17 cellular contexts compared by ENCODE assay signal in genomic region chr5:1086137-1086536, GRCh38. TPM values are rescaled to one million over a fixed set of nuclear protein-coding genes. Genes with fewer than 3 reads are reported as not detected.
DNase-seq lines count a peak whose midpoint lies in the region; ATAC-seq and TF ChIP-seq lines count a peak whose summit lies in the region.
"Had no signal": no experiment of that assay in that cellular context is flagged by ENCODE, and none has a peak within 500 bp of the region (broad histone marks: within the 10 kb centered on the region; RNA-seq: fewer than 3 reads in every experiment).

No MANE protein-coding gene starts in this region.

- H3K4me3 ChIP-seq in HEK293 (ENCODE audit: low read depth, low read length) (no peak overlapping the region), neuronal stem cell (ENCODE audit: low read length in 2 of 2) (no peak overlapping the region)
- H3K4me3 ChIP-seq: BLaER1 treated with 17β-estradiol and CSF1 and Interleukin-3, amounts not matched to agents 10 nM and 100 nM had no signal

- H2AFZ ChIP-seq in neuronal stem cell (ENCODE audit: low read length) = no peak overlapping the region

- CTCF ChIA-PET in activated naive CD4-positive, alpha-beta T cell treated with anti-CD3 and anti-CD28 coated beads, Interleukin-2, amount 10 ng/mL, durations not matched to agents 7 days and 5 days (lab: Charles Lee) = no interaction called here
- CTCF ChIA-PET in HEK293 (lab: Yijun Ruan, JAX) = no interaction called here
- CTCF ChIA-PET in activated B cell treated with CpG ODN at 0.5 μM for 24 hours (lab: Charles Lee) = interaction anchor here (1.1 kb wide), 1 partner anchor 559 kb away, joined by 3 read pairs; no protein-coding TSS in a partner anchor

- peak overlapping the region; percentile 8 for H3K14ac ChIP-seq in neuronal stem cell (ENCODE audit: low read length)

- TF ChIP-seq CTCF in HEK293 (tag by site-specific recombination; IDR thresholded peaks at IDR 0.05) (no peak), activated B cell treated with CpG ODN at 0.5 μM for 24 hours (IDR thresholded peaks at IDR 0.05) (no peak)

- H3K9me3 Mint-ChIP-seq in activated naive CD4-positive, alpha-beta T cell treated with anti-CD3 and anti-CD28 coated beads, Interleukin-2, amount 10 ng/mL, durations not matched to agents 7 days and 5 days = peaks cover 2% of the 10 kb centered on the region
- no peaks in the 10 kb centered on the region for H3K9me3 Mint-ChIP-seq in activated B cell treated with CpG ODN at 0.5 μM for 24 hours
- H3K9me3 Mint-ChIP-seq: CD8-positive, alpha-beta T cell; H9; IgD-negative memory B cell had no signal

- H2AK5ac ChIP-seq in neuronal stem cell (ENCODE audit: low read depth, low read length) = no peak overlapping the region

- peaks cover 37% of the 10 kb centered on the region for H3K36me3 Mint-ChIP-seq in activated naive CD4-positive, alpha-beta T cell treated with anti-CD3 and anti-CD28 coated beads, Interleukin-2, amount 10 ng/mL, durations not matched to agents 7 days and 5 days
- peaks cover 30% of the 10 kb centered on the region for H3K36me3 Mint-ChIP-seq in activated B cell treated with CpG ODN at 0.5 μM for 24 hours (ENCODE audit: low read depth)
- H3K36me3 Mint-ChIP-seq: IgD-negative memory B cell had no signal

- H3K9me3 ChIP-seq in HEK293 (ENCODE audit: control insufficient read depth, insufficient read depth, low read depth, low read length) = no peaks in the 10 kb centered on the region
- H3K9me3 ChIP-seq in neuronal stem cell (replicated peaks in 1 of 2; ENCODE audit: control insufficient read depth in 2 of 2, insufficient read depth in 1 of 2, low read depth in 1 of 2, low read length in 2 of 2) = no peaks in the 10 kb centered on the region
- H3K9me3 ChIP-seq: BLaER1 treated with 17β-estradiol and CSF1 and Interleukin-3, amounts not matched to agents 10 nM and 100 nM had no signal

- peaks cover 14% of the 10 kb centered on the region for H3K79me1 ChIP-seq in neuronal stem cell (ENCODE audit: low read depth, low read length)

- H4K8ac ChIP-seq in neuronal stem cell (ENCODE audit: low read depth, low read length) = no peak overlapping the region

- no peak overlapping the region for H3K4me3 Mint-ChIP-seq in activated naive CD4-positive, alpha-beta T cell treated with anti-CD3 and anti-CD28 coated beads, Interleukin-2, amount 10 ng/mL, durations not matched to agents 7 days and 5 days
- no peak overlapping the region for H3K4me3 Mint-ChIP-seq in activated B cell treated with CpG ODN at 0.5 μM for 24 hours
- H3K4me3 Mint-ChIP-seq: B cell; CD8-positive, alpha-beta T cell; H9; IgD-negative memory B cell had no signal

- no peaks in the 10 kb centered on the region for H3K4me1 Mint-ChIP-seq in activated naive CD4-positive, alpha-beta T cell treated with anti-CD3 and anti-CD28 coated beads, Interleukin-2, amount 10 ng/mL, durations not matched to agents 7 days and 5 days
- no peaks in the 10 kb centered on the region for H3K4me1 Mint-ChIP-seq in activated B cell treated with CpG ODN at 0.5 μM for 24 hours
- H3K4me1 Mint-ChIP-seq: B cell, H9, IgD-negative memory B cell had no signal

- H3K18ac ChIP-seq in neuronal stem cell (ENCODE audit: low read length) = no peak overlapping the region

- POLR2A ChIA-PET in HEK293 (lab: Yijun Ruan, JAX) (no interaction called here), activated B cell treated with CpG ODN at 0.5 μM for 24 hours (lab: Charles Lee) (no interaction called here)

- no peaks in the 10 kb centered on the region for H3K27me3 ChIP-seq in neuronal stem cell (ENCODE audit: control insufficient read depth in 3 of 3, insufficient read depth in 3 of 3, low read depth in 1 of 3, low read length in 3 of 3)
- H3K27me3 ChIP-seq: BLaER1 treated with 17β-estradiol and CSF1 and Interleukin-3, amounts not matched to agents 10 nM and 100 nM had no signal

- H3K36me3 ChIP-seq in HEK293 (ENCODE audit: control insufficient read depth in 2 of 2, insufficient read depth in 1 of 2, low read length in 2 of 2) (peaks cover 0 to 47% of the 10 kb centered on the region in 2 experiments; a peak in 2 of 3 replicates), neuronal stem cell (replicated peaks in 1 of 2; ENCODE audit: control insufficient read depth in 2 of 2, insufficient read depth in 2 of 2, low read length in 2 of 2) (peaks cover 39 to 64% of the 10 kb centered on the region in 2 donors)

- H2BK120ac ChIP-seq in neuronal stem cell (ENCODE audit: low read depth, low read length) = no peak overlapping the region

- intact Hi-C loops in activated B cell treated with CpG ODN at 0.5 μM for 24 hours (cut with micrococcal nuclease) = no loop called here

- ATAC-seq in activated B cell treated with CpG ODN at 0.5 μM for 24 hours (ENCODE audit: low read depth) = no peak
- ATAC-seq in GM21619 (IDR thresholded peaks at IDR 0.05; ENCODE audit: unreplicated experiment) = no peak
- ATAC-seq: CD8-positive, alpha-beta T cell had no signal

- H2BK12ac ChIP-seq in neuronal stem cell (ENCODE audit: low read length) = no peak overlapping the region

- no peak overlapping the region for H4K91ac ChIP-seq in neuronal stem cell (ENCODE audit: low read depth, low read length, poor library complexity)

- peak overlapping the region; percentile 42 for H3K27ac Mint-ChIP-seq in activated naive CD4-positive, alpha-beta T cell treated with anti-CD3 and anti-CD28 coated beads, Interleukin-2, amount 10 ng/mL, durations not matched to agents 7 days and 5 days
- H3K27ac Mint-ChIP-seq in activated B cell treated with CpG ODN at 0.5 μM for 24 hours = peak overlapping the region; percentile 35
- H3K27ac Mint-ChIP-seq: B cell; CD8-positive, alpha-beta T cell; H9; IgD-negative memory B cell had no signal

- H3K4ac ChIP-seq in neuronal stem cell (ENCODE audit: low read length) = no peak overlapping the region

- H3K27ac ChIP-seq in HEK293 (ENCODE audit: extremely low read depth, low read depth, low read length) (no peak overlapping the region), neuronal stem cell (replicated peaks; ENCODE audit: low read length) (no peak overlapping the region)
- H3K27ac ChIP-seq: 22Rv1; BLaER1 treated with 17β-estradiol and CSF1 and Interleukin-3, amounts not matched to agents 10 nM and 100 nM; HL-60 had no signal

- WGBS in neuronal stem cell (ENCODE audit: extremely low coverage in 2 of 2, insufficient read length in 2 of 2, insufficient replicate concordance in 1 of 2), 2 donors = no CpG with 5 or more reads among the region's 11 CpGs

- no peaks in the 10 kb centered on the region for H3K4me1 ChIP-seq in HEK293 (ENCODE audit: control insufficient read depth, insufficient read depth, low read length)
- H3K4me1 ChIP-seq in neuronal stem cell (ENCODE audit: control insufficient read depth in 2 of 2, insufficient read depth in 1 of 2, low read depth in 1 of 2, low read length in 2 of 2) = no peaks in the 10 kb centered on the region

- DNase-seq in activated naive CD4-positive, alpha-beta T cell treated with anti-CD3 and anti-CD28 coated beads, Interleukin-2, amount 10 ng/mL, durations not matched to agents 7 days and 5 days = no peak
- DNase-seq in activated naive CD4-positive, alpha-beta T cell (lab: John Stamatoyannopoulos, UW) = no peak
- DNase-seq in activated B cell treated with CpG ODN at 0.5 μM for 24 hours = no peak
- DNase-seq in neuronal stem cell (ENCODE audit: low spot score) = no peak
- no peak for DNase-seq in medulla oblongata (ENCODE audit: extremely low spot score)
- DNase-seq: Calu3; CD8-positive, alpha-beta T cell; DMS79 treated with DMSO at 0.1 percent for 48 hours; GF-D8; H9 had no signal

- H2BK5ac ChIP-seq in neuronal stem cell (ENCODE audit: low read length) = peak overlapping the region; percentile 39

- no peak overlapping the region for H2BK15ac ChIP-seq in neuronal stem cell (ENCODE audit: low read length)

- no peaks in the 10 kb centered on the region for H3K27me3 Mint-ChIP-seq in activated naive CD4-positive, alpha-beta T cell treated with anti-CD3 and anti-CD28 coated beads, Interleukin-2, amount 10 ng/mL, durations not matched to agents 7 days and 5 days
- H3K27me3 Mint-ChIP-seq in activated B cell treated with CpG ODN at 0.5 μM for 24 hours = no peaks in the 10 kb centered on the region
- H3K27me3 Mint-ChIP-seq: B cell, IgD-negative memory B cell had no signal

- H3K4me2 ChIP-seq in neuronal stem cell (ENCODE audit: insufficient read depth, low read length, poor library complexity, severe bottlenecking) = no peak overlapping the region
- H3K4me2 ChIP-seq: BLaER1 treated with 17β-estradiol and CSF1 and Interleukin-3, amounts not matched to agents 10 nM and 100 nM had no signal

- H3K23ac ChIP-seq in neuronal stem cell (ENCODE audit: low read depth, low read length, poor library complexity) = peak overlapping the region; percentile 55

- no peak overlapping the region for H3K9ac ChIP-seq in neuronal stem cell (ENCODE audit: low read depth, low read length, poor library complexity)
- H3K9ac ChIP-seq: BLaER1 treated with 17β-estradiol and CSF1 and Interleukin-3, amounts not matched to agents 10 nM and 100 nM had no signal

TF ChIP-seq in HEK293, 187 proteins besides CTCF, POLR2A, EP300 and RAD21 (continues in another document):
- peak; percentile 86 for TF ChIP-seq REST (tag by site-specific recombination; IDR thresholded peaks at IDR 0.05)

RNA-seq across cellular contexts. Expression of gene SLC12A7, which starts 25.7 kb away (rescaled TPM):
- total RNA-seq in activated B cell treated with CpG ODN at 0.5 μM for 24 hours = 21.8 and 23.3 TPM in 2 replicates
- polyA plus RNA-seq in neuronal stem cell (2013, experiment 1 of 2) = 25.7 TPM
- polyA plus RNA-seq in neuronal stem cell (2013, experiment 2 of 2) = 25.0 TPM
